8 cellular contexts compared by ENCODE assay signal in genomic region chrX:135707880-135708279, GRCh38. TPM values are rescaled to one million over a fixed set of nuclear protein-coding genes. Genes with fewer than 3 reads are reported as not detected.
DNase-seq lines count a peak whose midpoint lies in the region; ATAC-seq, FAIRE-seq and TF ChIP-seq lines count a peak whose summit lies in the region.

No MANE protein-coding gene starts in this region.

- no TSS peak for BruUV-seq in Panc1 (replicated peaks; lab: Mats Ljungman, UMichigan)

- H3K9me3 ChIP-seq in H9 (ENCODE audit: control insufficient read depth, low read depth, low read length) (peaks cover 38% of the 10 kb centered on the region), Panc1 (ENCODE audit: control insufficient read depth, insufficient read depth, low read depth, low read length) (no peaks in the 10 kb centered on the region)

- H3K4me1 Mint-ChIP-seq in H9 (no peaks in the 10 kb centered on the region), glutamatergic neuron (ENCODE audit: low read depth, unreplicated experiment) (no peaks in the 10 kb centered on the region)

- no CpG with 5 or more reads among the region's 12 CpGs for WGBS in H9 (ENCODE audit: extremely low coverage, insufficient read length, low lambda C conversion rate)

- H2AFZ ChIP-seq in H9 (ENCODE audit: low read length) = no peak overlapping the region

- FAIRE-seq in D721Med (lab: Jason Lieb, UNC) = no peak

- no peak overlapping the region for H4K5ac ChIP-seq in H9 (ENCODE audit: insufficient read length, low read depth, low read length)

- H3K27ac ChIP-seq in H9 (ENCODE audit: insufficient read length, low read depth, low read length) (no peak overlapping the region), Panc1 (ENCODE audit: low read length) (no peak overlapping the region)

- H3K4me3 Mint-ChIP-seq in H9 (no peak overlapping the region), glutamatergic neuron (ENCODE audit: unreplicated experiment) (no peak overlapping the region)

- no peak overlapping the region for H3K4me3 ChIP-seq in Panc1 (ENCODE audit: low read depth in 2 of 2, low read length in 2 of 2)

- no peaks in the 10 kb centered on the region for H3K79me1 ChIP-seq in H9 (ENCODE audit: insufficient read depth, low read depth, low read length, poor library complexity, severe bottlenecking)

- H2BK120ac ChIP-seq in H9 (ENCODE audit: low read depth, low read length, poor library complexity, severe bottlenecking) = no peak overlapping the region

- TF ChIP-seq CTCF in D721Med (IDR thresholded peaks at IDR 0.05; ENCODE audit: insufficient read depth, missing control alignments) (peak; percentile 42), H9 (conservative IDR thresholded peaks at IDR 0.05) (peak; percentile 45; the same call in 2 of the 3 replicates), Panc1 (IDR thresholded peaks at IDR 0.05) (peak; percentile 70), glutamatergic neuron (IDR thresholded peaks at IDR 0.05; ENCODE audit: partially characterized antibody, unreplicated experiment) (peak; percentile 36)

- in situ Hi-C loops in Panc1 (cut with HindIII; ENCODE audit: low pct_unique_long_range_greater_than_20kb, low sequenced_read_pairs) = no loop called here

- H2BK12ac ChIP-seq in H9 (ENCODE audit: insufficient read length, low read depth, low read length) = no peak overlapping the region

- H2BK5ac ChIP-seq in H9 (ENCODE audit: insufficient read length, low read length) = no peak overlapping the region

- no peak overlapping the region for H3K4me2 ChIP-seq in H9 (ENCODE audit: insufficient read depth, insufficient read length, low read length)

- H3K4me1 ChIP-seq in H9 (ENCODE audit: insufficient read depth, low read length) (no peaks in the 10 kb centered on the region), Panc1 (ENCODE audit: control insufficient read depth, insufficient read depth, low read length) (no peaks in the 10 kb centered on the region)

- no peaks in the 10 kb centered on the region for H3K27me3 Mint-ChIP-seq in H9 (ENCODE audit: low read depth)
- no peaks in the 10 kb centered on the region for H3K27me3 Mint-ChIP-seq in glutamatergic neuron (ENCODE audit: unreplicated experiment)

- no peak overlapping the region for H3K56ac ChIP-seq in H9 (ENCODE audit: insufficient read length, low read depth, low read length)

- peaks cover 0 to 16% (median 0%) of the 10 kb centered on the region in 3 experiments; a peak in 3 of 7 replicates for H3K36me3 Mint-ChIP-seq in H9 (ENCODE audit: insufficient read depth in 1 of 3, low read depth in 3 of 3)
- no peaks in the 10 kb centered on the region for H3K36me3 Mint-ChIP-seq in glutamatergic neuron (ENCODE audit: unreplicated experiment)

- CTCF ChIA-PET in Panc1 (lab: Charles Lee) = no interaction called here

- POLR2A ChIA-PET in Panc1 (lab: Charles Lee) = no interaction called here

- H2AK5ac ChIP-seq in H9 (ENCODE audit: insufficient read length, low read length) = no peak overlapping the region

- no peak overlapping the region for H3K9ac ChIP-seq in H9 (ENCODE audit: extremely low read depth, insufficient read length, low read length)

- no peak overlapping the region for H3T11ph ChIP-seq in H9 (ENCODE audit: low read length)

- no peak overlapping the region for H3K14ac ChIP-seq in H9 (ENCODE audit: insufficient read depth, low read length)

- H4K8ac ChIP-seq in H9 (replicated peaks; ENCODE audit: insufficient read length, low read depth, low read length) = no peak overlapping the region

- H3K36me3 ChIP-seq in Panc1 (ENCODE audit: control insufficient read depth, insufficient read depth, low read length) = no peaks in the 10 kb centered on the region

- H3K27ac Mint-ChIP-seq in H9 (no peak overlapping the region), glutamatergic neuron (ENCODE audit: unreplicated experiment) (no peak overlapping the region)

- no peak overlapping the region for H3K23ac ChIP-seq in H9 (ENCODE audit: insufficient read length, low read depth, low read length)

- no peak overlapping the region for H2BK15ac ChIP-seq in H9 (ENCODE audit: low read depth, low read length)

- no peaks in the 10 kb centered on the region for H3K79me2 ChIP-seq in H9 (ENCODE audit: insufficient read depth, low read length)

- H4K91ac ChIP-seq in H9 (ENCODE audit: insufficient read length, low read depth, low read length) = no peak overlapping the region

- no peaks in the 10 kb centered on the region for H4K20me1 ChIP-seq in H9 (ENCODE audit: control insufficient read depth, insufficient read depth, insufficient read length)

- DNase-seq in D721Med (ENCODE audit: insufficient read length, low spot score) (no peak), H9 (peak; percentile 64), Panc1 (ENCODE audit: low read depth, low spot score) (no peak), glutamatergic neuron (peak; percentile 61), GOT3 (lab: John Stamatoyannopoulos, UW) (no peak), GF-D8 (lab: John Stamatoyannopoulos, UW) (no peak)

- no peaks in the 10 kb centered on the region for H3K27me3 ChIP-seq in H9 (ENCODE audit: insufficient read depth, low read length)
- H3K27me3 ChIP-seq in Panc1 (ENCODE audit: control insufficient read depth, insufficient read depth, low read length) = no peaks in the 10 kb centered on the region

- ATAC-seq in Panc1 (peak; percentile 76), GM21528 (IDR thresholded peaks at IDR 0.05; ENCODE audit: low FRiP score, unreplicated experiment) (no peak), HG02623 (IDR thresholded peaks at IDR 0.05; ENCODE audit: unreplicated experiment) (no peak)

- H2BK20ac ChIP-seq in H9 (ENCODE audit: low read depth, low read length, poor library complexity, severe bottlenecking) = no peak overlapping the region

- H3K18ac ChIP-seq in H9 (ENCODE audit: insufficient read length, low read depth, low read length) = no peak overlapping the region

- intact Hi-C loops in Panc1 (cut with micrococcal nuclease; ENCODE audit: unreplicated experiment) = no loop called here

- H3K23me2 ChIP-seq in H9 (ENCODE audit: insufficient read length, low read depth, low read length, poor library complexity, severe bottlenecking) = no peaks in the 10 kb centered on the region

- H3K9me3 Mint-ChIP-seq in H9 = peaks cover 58 to 84% of the 10 kb centered on the region in 2 experiments
- no peaks in the 10 kb centered on the region for H3K9me3 Mint-ChIP-seq in glutamatergic neuron (ENCODE audit: unreplicated experiment)

- no peak overlapping the region for H3K4ac ChIP-seq in H9 (ENCODE audit: low read depth, low read length)

RNA-seq across cellular contexts. Expression of gene CT45A1, which starts 5.6 kb away (rescaled TPM):
- total RNA-seq in H9 (2021) = not detected in 2 replicates
- total RNA-seq in Panc1 (2021; ENCODE audit: unreplicated experiment) = not detected
- polyA plus RNA-seq in Panc1 (2012; ENCODE audit: insufficient read length) = not detected
- total RNA-seq in glutamatergic neuron (ENCODE audit: unreplicated experiment) = not detected

Comparison
In these comparisons a context has a peak if more than half of its experiments do, and no peak if none do; other contexts are left out.
1. DNase-seq: peak in H9 (single experiment) and glutamatergic neuron (single experiment); none in D721Med (single experiment), Panc1 (single experiment), GOT3 (single experiment) and GF-D8 (single experiment).
2. Peak in every context shown above with its lines, with median percentiles within 50 percentile points of each other: CTCF ChIP-seq.